24 cellular contexts compared by ENCODE assay signal in the genomic region with DNA sequence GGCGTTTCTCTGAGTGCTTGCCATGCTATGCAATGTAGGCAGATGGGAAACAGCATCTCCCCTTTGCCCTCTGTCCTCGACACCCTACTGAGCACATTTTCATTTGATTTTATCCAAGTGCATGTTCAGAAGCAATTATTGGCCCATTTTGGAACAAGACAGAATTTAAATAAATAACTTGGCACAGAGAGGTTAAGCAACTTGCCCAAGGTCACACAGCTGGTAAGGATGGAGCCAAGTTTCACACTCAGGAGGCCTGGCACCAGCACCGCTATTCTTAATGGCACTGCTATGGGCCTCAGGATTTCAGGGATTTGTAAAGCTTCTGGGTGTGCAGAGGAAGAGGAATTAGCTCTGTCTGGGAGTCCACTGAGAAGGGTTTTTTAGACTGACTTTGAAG. TPM values are rescaled to one million over a fixed set of nuclear protein-coding genes. Genes with fewer than 3 reads are reported as not detected.
DNase-seq lines count a peak whose midpoint lies in the region; ATAC-seq, FAIRE-seq and TF ChIP-seq lines count a peak whose summit lies in the region.
"Had no signal": no experiment of that assay in that cellular context is flagged by ENCODE, and none has a peak within 500 bp of the region (broad histone marks: within the 10 kb centered on the region; RNA-seq: fewer than 3 reads in every experiment).

No MANE protein-coding gene starts in this region.

- no peak for TF ChIP-seq RAD21 in H1 (IDR thresholded peaks at IDR 0.05 in 1 of 2, conservative IDR thresholded peaks at IDR 0.05 in 1 of 2; ENCODE audit: low read depth in 2 of 2, low read length in 2 of 2)

- intact Hi-C loops in Right ventricle myocardium superior (cut with DNase I) = no loop called here
- intact Hi-C loops in cardiac septum (cut with DNase I) = no loop called here

- no peak overlapping the region for H3K18ac ChIP-seq in H1 (ENCODE audit: extremely low read depth, low read length)

- H4K20me1 ChIP-seq in H1 (replicated peaks in 1 of 2; ENCODE audit: control insufficient read depth in 1 of 2, insufficient read depth in 2 of 2, low read length in 2 of 2) (no peaks in the 10 kb centered on the region), osteoblast (ENCODE audit: insufficient read depth, low read length) (no peaks in the 10 kb centered on the region)
- H4K20me1 ChIP-seq: BLaER1 had no signal

- no peak overlapping the region for H3K14ac ChIP-seq in H1 (ENCODE audit: insufficient read length)

- H2AFZ ChIP-seq in H1 (ENCODE audit: low read length) = no peak overlapping the region
- H2AFZ ChIP-seq in osteoblast (ENCODE audit: low read length) = no peak overlapping the region
- H2AFZ ChIP-seq: GM23248 had no signal

- no peak overlapping the region for H3K4me2 ChIP-seq in H1 (ENCODE audit: insufficient read depth in 1 of 2, low read depth in 2 of 2, low read length in 2 of 2)
- H3K4me2 ChIP-seq in osteoblast (ENCODE audit: insufficient read depth, low read length) = no peak overlapping the region
- H3K4me2 ChIP-seq: BLaER1 had no signal

- H3K4me3 ChIP-seq in H1 (ENCODE audit: extremely low read depth in 1 of 4, insufficient read depth in 2 of 4, low read depth in 3 of 4, low read length in 4 of 4) (no peak overlapping the region), osteoblast (ENCODE audit: insufficient read depth, low read length) (no peak overlapping the region)
- no peak overlapping the region for H3K4me3 ChIP-seq in effector memory CD4-positive, alpha-beta T cell (ENCODE audit: insufficient read depth, low read depth, low read length, poor library complexity, severe bottlenecking)
- H3K4me3 ChIP-seq: BLaER1, GM12878, GM23248 had no signal

- TF ChIP-seq CTCF in H1 (IDR thresholded peaks at IDR 0.05; ENCODE audit: control extremely low read depth in 1 of 3, insufficient read depth in 1 of 3, low read depth in 1 of 3, low read length in 3 of 3) = no peak
- TF ChIP-seq CTCF in osteoblast (IDR thresholded peaks at IDR 0.05; ENCODE audit: extremely low read depth, low read depth, low read length) = no peak

- H2BK15ac ChIP-seq in H1 (ENCODE audit: low read length) = no peak overlapping the region

- CTCF ChIA-PET in H1 (lab: Charles Lee; ENCODE audit: partially characterized antibody) = interaction anchor here (1.3 to 13.1 kb wide), 7 partner anchors 7 to 307 kb away, joined by 4 to 280 read pairs (median 9); partner anchors contain the start of gene GRIP2

- no peak overlapping the region for H3K9ac ChIP-seq in H1 (replicated peaks in 1 of 4; ENCODE audit: extremely low read depth in 1 of 4, low read depth in 3 of 4, low read length in 3 of 4)
- H3K9ac ChIP-seq: BLaER1, GM23248 had no signal

- H4K8ac ChIP-seq in H1 (ENCODE audit: extremely low read depth, insufficient read depth, low read length) = no peak overlapping the region

- TF ChIP-seq POLR2A in H1 (IDR thresholded peaks at IDR 0.05; ENCODE audit: control extremely low read depth in 1 of 2, low read depth in 2 of 2, low read length in 2 of 2) = no peak

- 93% methylated on average over 3 of the region's 3 CpGs; no CpG with 5 or more reads in 1 of the 2 experiments for WGBS in H1 (ENCODE audit: extremely low coverage in 1 of 2, insufficient coverage in 1 of 2, insufficient read length in 1 of 2, insufficient replicate concordance in 2 of 2, low coverage in 1 of 2, low lambda C conversion rate in 2 of 2, missing lambda C conversion rate in 1 of 2), 2 experiments

- no peak overlapping the region for H3K23ac ChIP-seq in H1 (ENCODE audit: insufficient read length)

- H3K79me1 ChIP-seq in H1 (ENCODE audit: low read depth, low read length) = no peaks in the 10 kb centered on the region

- H2BK5ac ChIP-seq in H1 (ENCODE audit: low read depth, low read length) = no peak overlapping the region

- H3K27ac ChIP-seq in H1 (ENCODE audit: low read depth, low read length) (no peak overlapping the region), osteoblast (ENCODE audit: low read depth, low read length) (no peak overlapping the region)
- H3K27ac ChIP-seq in effector memory CD4-positive, alpha-beta T cell (ENCODE audit: insufficient read depth, low read length, poor library complexity, severe bottlenecking) = no peak overlapping the region
- H3K27ac ChIP-seq: 22Rv1, BLaER1, GM23248, HL-60 had no signal

- POLR2A ChIA-PET in H1 (lab: Charles Lee; ENCODE audit: partially characterized antibody) = interaction anchor here (1.1 to 1.7 kb wide), 2 partner anchors 8 to 10 kb away, joined by 4 read pairs; no protein-coding TSS in a partner anchor

- H4K5ac ChIP-seq in H1 (ENCODE audit: insufficient read length, low read depth, low read length) = no peak overlapping the region

- no peaks in the 10 kb centered on the region for H3K79me2 ChIP-seq in H1 (ENCODE audit: control insufficient read depth in 1 of 2, insufficient read depth in 2 of 2, low read length in 2 of 2)
- H3K79me2 ChIP-seq in osteoblast (ENCODE audit: insufficient read depth, low read length) = no peaks in the 10 kb centered on the region

- H2BK120ac ChIP-seq in H1 (replicated peaks; ENCODE audit: low read depth, low read length) = no peak overlapping the region

- no peak for ATAC-seq in Right ventricle myocardium superior (ENCODE audit: poor library complexity)
- ATAC-seq: GM12878 had no signal

- no peak overlapping the region for H3K4ac ChIP-seq in H1 (replicated peaks; ENCODE audit: insufficient read length, low read depth, low read length)

- DNase-seq in Right ventricle myocardium superior = peak; percentile 11
- DNase-seq in cardiac septum (ENCODE audit: low spot score) = no peak
- no peak for DNase-seq in H1 (ENCODE audit: low read depth in 1 of 2, low spot score in 2 of 2)
- DNase-seq in osteoblast (ENCODE audit: insufficient read length, low spot score, missing footprints) = peak; percentile 45
- no peak for DNase-seq in activated CD4-positive, CD25-positive, alpha-beta regulatory T cell treated with anti-CD3 and anti-CD28 coated beads, Interleukin-2, amount 50 U/mL, for 72 hours
- no peak for DNase-seq in effector memory CD4-positive, alpha-beta T cell
- DNase-seq in DMS79 (lab: John Stamatoyannopoulos, UW) = no peak
- DNase-seq: CD4-positive, alpha-beta memory T cell; DND-41; EL; GM23248; HCEC 1CT; HFFc6; IMR-90; KBM-7 had no signal

- H3K56ac ChIP-seq in H1 (replicated peaks; ENCODE audit: insufficient read length, low read depth, low read length) = no peak overlapping the region

- no peaks in the 10 kb centered on the region for H3K36me3 ChIP-seq in H1 (ENCODE audit: control insufficient read depth in 2 of 4, insufficient read depth in 4 of 4, low read length in 3 of 4)
- no peaks in the 10 kb centered on the region for H3K36me3 ChIP-seq in osteoblast (ENCODE audit: insufficient read depth, low read length)
- H3K36me3 ChIP-seq in effector memory CD4-positive, alpha-beta T cell (ENCODE audit: control insufficient read depth, insufficient read depth, low read length) = no peaks in the 10 kb centered on the region
- H3K36me3 ChIP-seq: BLaER1 had no signal

- no peak overlapping the region for H2BK12ac ChIP-seq in H1 (ENCODE audit: low read depth, low read length)

- no peaks in the 10 kb centered on the region for H3K23me2 ChIP-seq in H1 (ENCODE audit: low read depth, low read length)

- peaks cover 0 to 11% (median 7%) of the 10 kb centered on the region in 4 experiments; a peak in 5 of 7 replicates for H3K4me1 ChIP-seq in H1 (replicated peaks in 1 of 4; ENCODE audit: control insufficient read depth in 3 of 4, insufficient read depth in 4 of 4, low read length in 3 of 4)
- no peaks in the 10 kb centered on the region for H3K4me1 ChIP-seq in osteoblast (ENCODE audit: insufficient read depth, low read length)
- no peaks in the 10 kb centered on the region for H3K4me1 ChIP-seq in effector memory CD4-positive, alpha-beta T cell (ENCODE audit: control insufficient read depth, insufficient read depth, low read length, poor library complexity, severe bottlenecking)

- no peak overlapping the region for H4K91ac ChIP-seq in H1 (replicated peaks; ENCODE audit: insufficient read length, low read length)

- TF ChIP-seq EP300 in H1 (IDR thresholded peaks at IDR 0.05; ENCODE audit: borderline replicate concordance in 1 of 2, low read depth in 2 of 2, low read length in 2 of 2) = no peak

- H3K9me3 ChIP-seq in H1 (ENCODE audit: insufficient read depth in 2 of 2, low read depth in 1 of 2, low read length in 1 of 2) (no peaks in the 10 kb centered on the region), osteoblast (ENCODE audit: low read depth, low read length) (no peaks in the 10 kb centered on the region)
- no peaks in the 10 kb centered on the region for H3K9me3 ChIP-seq in effector memory CD4-positive, alpha-beta T cell (ENCODE audit: control insufficient read depth, low read length)
- H3K9me3 ChIP-seq: BLaER1 had no signal

- no peak for FAIRE-seq in H1 (lab: Jason Lieb, UNC)
- FAIRE-seq: GM12878, GM19239, H54 had no signal

- no peak overlapping the region for H2BK20ac ChIP-seq in H1 (ENCODE audit: low read length)

- no peak overlapping the region for H2AK5ac ChIP-seq in H1 (ENCODE audit: low read depth, low read length)

- H3K27me3 ChIP-seq in H1 (replicated peaks in 1 of 4; ENCODE audit: control insufficient read depth in 3 of 4, extremely low read depth in 1 of 4, insufficient read depth in 3 of 4, low read length in 3 of 4) (no peaks in the 10 kb centered on the region), osteoblast (ENCODE audit: insufficient read depth, low read length) (peaks cover 11% of the 10 kb centered on the region)
- H3K27me3 ChIP-seq in effector memory CD4-positive, alpha-beta T cell (replicated peaks; ENCODE audit: control insufficient read depth, insufficient read depth, low read length, poor library complexity, severe bottlenecking) = no peaks in the 10 kb centered on the region
- H3K27me3 ChIP-seq: BLaER1 had no signal

TF ChIP-seq in H1, 55 proteins besides CTCF, POLR2A, EP300 and RAD21:
- peak; percentile 62; the same call in 1 of the 2 replicates for TF ChIP-seq KDM1A (IDR thresholded peaks at IDR 0.05; ENCODE audit: borderline replicate concordance, low read length)
- no peak for TF ChIP-seq KDM4A (IDR thresholded peaks at IDR 0.05; ENCODE audit: low read depth, low read length, severe bottlenecking)

RNA-seq across cellular contexts. Expression of gene GRIP2, which starts 2.5 kb away (rescaled TPM):
- total RNA-seq in Right ventricle myocardium superior = 40.1 TPM
- 67.8 TPM for total RNA-seq in cardiac septum
- 6.4 and 6.9 TPM in 2 replicates for total RNA-seq in H1 (2021; fragmentation: NEBNext Ultra II Directional; extraction: Animal tissue kit (Norgen Biotek cat#: 25700))
- polyA plus RNA-seq in H1 (2011; rRNA removed) = 2.5 and 3.5 TPM in 2 replicates
- polyA plus RNA-seq in H1 (2011; cell fraction: cytosol; rRNA removed) = 3.7 TPM
- 25.9 TPM for polyA plus RNA-seq in H1 (2011; cell fraction: nucleus; rRNA removed)
- 4.3 to 7.8 TPM (median 5.2 TPM) in 4 replicates for polyA plus RNA-seq in H1 (2012, experiment 1 of 2)
- polyA plus RNA-seq in H1 (2012, experiment 2 of 2) = 1.2 TPM
- polyA plus RNA-seq in H1 (2013, experiment 1 of 2) = 2.0 TPM
- polyA plus RNA-seq in H1 (2013, experiment 2 of 2) = 1.8 TPM
- 1.9 and 4.6 TPM in 2 replicates for polyA minus RNA-seq in H1 (2011; rRNA and poly(A)+ RNA removed)
- 1.8 TPM for polyA minus RNA-seq in H1 (2011; cell fraction: cytosol; rRNA and poly(A)+ RNA removed)
- 9.1 TPM for polyA minus RNA-seq in H1 (2011; cell fraction: nucleus; rRNA and poly(A)+ RNA removed)
- total RNA-seq in osteoblast = under 0.01 and 1.4 TPM in 2 replicates
- total RNA-seq: CD4-positive, alpha-beta memory T cell; GM12878; HT1080; IMR-90 had no signal
- polyA plus RNA-seq: AG04450; CD14-positive monocyte; CD4-positive, alpha-beta memory T cell; GM12878 had no signal

Comparison
In these comparisons a context has a peak if more than half of its experiments do, and no peak if none do; other contexts are left out.
1. DNase-seq: peak in Right ventricle myocardium superior (single experiment) and osteoblast (single experiment); none in cardiac septum (single experiment), H1 (0 of 2), activated CD4-positive, CD25-positive, alpha-beta regulatory T cell treated with anti-CD3 and anti-CD28 coated beads, Interleukin-2, amount 50 U/mL, for 72 hours (single experiment), effector memory CD4-positive, alpha-beta T cell (0 of 3) and DMS79 (single experiment).